In the genomic region with DNA sequence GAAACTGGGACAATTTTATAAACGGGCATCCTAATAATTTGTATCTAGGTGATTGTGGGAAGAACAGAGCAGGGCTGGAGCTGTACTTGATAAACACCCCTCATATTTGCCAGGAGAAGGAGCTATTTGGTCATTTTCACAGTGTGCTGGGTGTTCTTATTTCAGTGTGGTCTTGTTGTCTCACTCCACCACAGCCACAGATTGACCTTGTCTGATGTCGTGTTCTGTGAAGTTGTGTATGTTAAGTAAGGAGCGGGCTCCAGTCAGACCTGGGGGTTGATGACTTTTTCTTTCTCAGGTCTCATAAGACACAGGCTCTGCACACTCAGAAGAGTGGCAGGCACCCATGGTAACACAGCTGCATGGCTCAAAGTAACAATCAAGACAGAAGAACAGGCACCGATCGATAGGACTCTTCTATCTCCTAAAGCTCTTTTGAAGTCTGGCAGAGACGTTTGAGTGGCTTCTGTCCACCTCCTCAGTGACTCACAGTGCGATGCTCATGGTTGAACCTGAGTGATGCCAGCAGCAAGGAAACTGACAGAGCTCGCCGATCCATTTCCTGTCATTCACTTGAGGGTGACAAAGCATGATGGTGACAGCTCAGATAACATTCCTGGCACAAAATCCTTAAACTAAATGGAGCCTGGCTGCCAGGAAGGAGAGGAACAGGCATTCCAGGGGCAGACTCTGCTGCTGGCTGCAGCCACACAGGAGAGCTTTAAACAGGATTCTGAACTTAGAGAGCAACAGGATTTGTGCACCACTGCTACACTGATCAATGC, we compare ENCODE assay signal across 18 cellular contexts. TPM values are rescaled to one million over a fixed set of nuclear protein-coding genes. Genes with fewer than 3 reads are reported as not detected.
DNase-seq lines count a peak whose midpoint lies in the region; ATAC-seq, FAIRE-seq and TF ChIP-seq lines count a peak whose summit lies in the region.
"Had no signal": no experiment of that assay in that cellular context is flagged by ENCODE, and none has a peak within 500 bp of the region (broad histone marks: within the 10 kb centered on the region; RNA-seq: fewer than 3 reads in every experiment).

No MANE protein-coding gene starts in this region.

- DNase-seq in ACHN, result peak; percentile 5
- peak; percentile 40 for DNase-seq in ELF-1 (ENCODE audit: low read depth, low spot score)
- DNase-seq in astrocyte of the spinal cord (ENCODE audit: low read depth, low spot score), result peak; percentile 19
- DNase-seq in hepatic stellate cell (ENCODE audit: low spot score), result peak; percentile 29
- DNase-seq in frontal cortex (ENCODE audit: low spot score in 2 of 2), result no peak
- DNase-seq in GM12891 (ENCODE audit: insufficient read length, low spot score), result no peak
- DNase-seq in activated CD8-positive, alpha-beta memory T cell treated with anti-CD3 and anti-CD28 coated beads, Interleukin-2, amount 50 U/mL, for 4 hours, result no peak
- DNase-seq: activated gamma-delta T cell treated with Interleukin-2 at 50 U/mL for 16 hours; CD8-positive, alpha-beta memory T cell; midbrain; NCI-H69; stimulated activated CD4-positive, alpha-beta T cell treated with anti-CD3 and anti-CD28 coated beads, Interleukin-4, amount 100 ng/mL, for 4 hours had no signal

- H3K4me3 ChIP-seq in astrocyte of the spinal cord (ENCODE audit: low read depth, low read length), result no peak overlapping the region
- H3K4me3 ChIP-seq: hepatocyte, SK-N-MC had no signal

- in situ Hi-C loops in ACHN (cut with HindIII; ENCODE audit: low pct_ligation_motif_present, low pct_unique_long_range_greater_than_20kb, low sequenced_read_pairs) (no loop called here), astrocyte of the spinal cord (cut with HindIII; ENCODE audit: low sequenced_read_pairs) (no loop called here)

- TF ChIP-seq POLR2A in GM12891 (IDR thresholded peaks at IDR 0.05; ENCODE audit: low read depth, low read length), result no peak

- FAIRE-seq in frontal cortex (lab: Jason Lieb, UNC) (no peak), GM12891 (lab: Jason Lieb, UNC) (no peak)
- FAIRE-seq: H54, HTR-8/SVneo had no signal

- no peak for ATAC-seq in HG03469 (IDR thresholded peaks at IDR 0.05; ENCODE audit: unreplicated experiment)
- ATAC-seq: activated CD4-positive, CD25-positive, alpha-beta regulatory T cell treated with anti-CD3 and anti-CD28 coated beads, Interleukin-2, amount 50 U/mL, for 24 hours had no signal

- no peak for TF ChIP-seq CTCF in astrocyte of the spinal cord (IDR thresholded peaks at IDR 0.05; ENCODE audit: low read depth, low read length)

TF ChIP-seq in GM12891, 5 proteins besides CTCF, POLR2A, EP300 and RAD21:
- no peak for TF ChIP-seq POLR2AphosphoS5 (IDR thresholded peaks at IDR 0.05; ENCODE audit: low read depth, low read length)
- no peak for TF ChIP-seq POU2F2 (IDR thresholded peaks at IDR 0.05; ENCODE audit: low read depth, low read length)

RNA-seq across cellular contexts. Expression of gene DPH3, which starts 20.8 kb away (rescaled TPM):
- 20.4 TPM for total RNA-seq in frontal cortex
- polyA plus RNA-seq in GM12891 (2012; ENCODE audit: low read depth, missing spikeins), result 11.6 TPM

RNA-seq across cellular contexts. Expression of gene OXNAD1, which starts 21.1 kb away (rescaled TPM):
- 15.5 TPM for total RNA-seq in frontal cortex
- 9.0 TPM for polyA plus RNA-seq in GM12891 (2012; ENCODE audit: low read depth, missing spikeins)

Comparison
In these comparisons a context has a peak if more than half of its experiments do, and no peak if none do; other contexts are left out.
1. DNase-seq: peak in ACHN (single experiment), ELF-1 (single experiment), astrocyte of the spinal cord (single experiment) and hepatic stellate cell (single experiment); none in frontal cortex (0 of 2), GM12891 (single experiment) and activated CD8-positive, alpha-beta memory T cell treated with anti-CD3 and anti-CD28 coated beads, Interleukin-2, amount 50 U/mL, for 4 hours (single experiment).